2 cellular contexts compared by ENCODE assay signal in the genomic region with DNA sequence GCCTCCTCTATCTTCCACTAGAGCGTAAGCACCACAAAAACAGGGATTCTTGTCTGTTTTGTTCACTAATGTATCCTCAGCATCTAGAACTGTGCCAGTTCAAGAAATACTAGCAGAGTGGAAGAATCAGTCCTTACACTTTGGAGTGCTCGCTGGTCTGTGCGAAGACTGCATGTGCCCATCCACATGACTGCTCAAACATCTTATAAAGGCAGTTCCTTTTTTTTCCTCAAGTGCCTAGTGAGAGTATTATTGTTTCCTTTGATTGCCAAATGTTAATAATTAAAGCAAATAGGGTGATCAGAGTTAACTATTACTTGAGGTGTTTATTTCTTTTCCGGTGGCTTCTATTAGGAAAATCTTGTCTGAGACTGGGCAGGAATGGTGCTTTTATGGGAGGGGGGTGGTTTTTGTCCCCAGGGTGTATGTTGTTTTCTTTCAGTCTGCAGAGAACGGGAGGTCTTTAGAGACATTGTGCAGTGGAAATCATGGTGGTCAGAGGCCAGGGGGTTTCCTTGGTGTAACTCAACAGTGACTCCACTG.
TF ChIP-seq lines count a peak whose summit lies in the region.

No MANE protein-coding gene starts in this region.

TF ChIP-seq in GM12878, 131 proteins besides CTCF, POLR2A, EP300 and RAD21:
- TF ChIP-seq, protein P1, sequence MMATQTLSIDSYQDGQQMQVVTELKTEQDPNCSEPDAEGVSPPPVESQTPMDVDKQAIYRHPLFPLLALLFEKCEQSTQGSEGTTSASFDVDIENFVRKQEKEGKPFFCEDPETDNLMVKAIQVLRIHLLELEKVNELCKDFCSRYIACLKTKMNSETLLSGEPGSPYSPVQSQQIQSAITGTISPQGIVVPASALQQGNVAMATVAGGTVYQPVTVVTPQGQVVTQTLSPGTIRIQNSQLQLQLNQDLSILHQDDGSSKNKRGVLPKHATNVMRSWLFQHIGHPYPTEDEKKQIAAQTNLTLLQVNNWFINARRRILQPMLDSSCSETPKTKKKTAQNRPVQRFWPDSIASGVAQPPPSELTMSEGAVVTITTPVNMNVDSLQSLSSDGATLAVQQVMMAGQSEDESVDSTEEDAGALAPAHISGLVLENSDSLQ (IDR thresholded peaks at IDR 0.05) = no peak
- TF ChIP-seq SPI1 (IDR thresholded peaks at IDR 0.05; ENCODE audit: borderline replicate concordance, insufficient read depth, low read depth, low read length) = 0 out of 2 replicates have a peak, but pooled peaks have one; percentile 8
TF ChIP-seq in GM12878: peak in this region for 1.

TF ChIP-seq in HEK293T, 16 proteins besides CTCF, POLR2A, EP300 and RAD21 (continued from another document):
- TF ChIP-seq LEF1 (IDR thresholded peaks at IDR 0.05; ENCODE audit: borderline replicate concordance) (no peak), HDGF (IDR thresholded peaks at IDR 0.05; ENCODE audit: borderline replicate concordance) (no peak), TARDBP (IDR thresholded peaks at IDR 0.05) (no peak), L3MBTL2 (conservative IDR thresholded peaks at IDR 0.05) (no peak), CTBP1 (IDR thresholded peaks at IDR 0.05; ENCODE audit: borderline replicate concordance) (no peak), FOXA1 (IDR thresholded peaks at IDR 0.05) (no peak), FOXM1 (IDR thresholded peaks at IDR 0.05; ENCODE audit: borderline replicate concordance) (no peak)
TF ChIP-seq in HEK293T: peak in this region for 0.
